22 cellular contexts compared by ENCODE assay signal in the genomic region with DNA sequence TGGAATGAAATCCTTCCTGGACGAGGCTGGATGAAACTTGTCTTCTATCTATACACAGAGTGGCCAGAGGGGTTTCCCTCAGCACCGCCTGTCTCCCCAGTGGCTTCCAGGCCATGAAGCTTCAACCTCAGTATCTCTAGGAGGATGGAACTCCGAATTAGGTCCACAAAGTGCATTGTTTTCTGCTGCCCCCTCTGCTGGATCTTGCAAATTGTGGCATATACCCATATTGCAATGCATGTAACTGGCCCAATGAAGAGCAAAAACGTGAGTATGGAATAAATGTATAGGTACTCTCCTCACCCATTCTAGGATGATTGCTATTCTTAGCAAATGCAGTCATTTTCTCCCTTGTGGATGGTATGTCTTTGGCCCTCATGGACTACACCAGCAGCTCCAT. TPM values are rescaled to one million over a fixed set of nuclear protein-coding genes. Genes with fewer than 3 reads are reported as not detected.
A peak's percentile ranks its signal among the peaks of the same experiment; 100 is the strongest.
DNase-seq lines count a peak whose midpoint lies in the region; ATAC-seq and TF ChIP-seq lines count a peak whose summit lies in the region.
"Had no signal": no experiment of that assay in that cellular context is flagged by ENCODE, and none has a peak within 500 bp of the region (broad histone marks: within the 10 kb centered on the region; RNA-seq: fewer than 3 reads in every experiment).

No MANE protein-coding gene starts in this region.

- H3K9me3 ChIP-seq in Panc1 (ENCODE audit: control insufficient read depth, insufficient read depth, low read depth, low read length), result no peaks in the 10 kb centered on the region
- no peaks in the 10 kb centered on the region for H3K9me3 ChIP-seq in stomach
- no peaks in the 10 kb centered on the region for H3K9me3 ChIP-seq in left lung
- no peaks in the 10 kb centered on the region for H3K9me3 ChIP-seq in tibial artery
- no peaks in the 10 kb centered on the region for H3K9me3 ChIP-seq in thyroid gland
- H3K9me3 ChIP-seq: BLaER1 treated with 17β-estradiol and CSF1 and Interleukin-3, amounts not matched to agents 10 nM and 100 nM; SJSA1 had no signal

- DNase-seq in GM12864 (ENCODE audit: low read depth) (no peak), GM13977 (ENCODE audit: low spot score) (no peak), Panc1 (ENCODE audit: low read depth, low spot score) (no peak), stomach (peak; percentile 3), left lung (no peak), tibial artery (no peak), thyroid gland (no peak)
- DNase-seq: CD8-positive, alpha-beta memory T cell; H7; HFFc6; KBM-7; NCI-H1048; NCI-H1436; NCI-H2029; NCI-H526 treated with DMSO at 0.1 percent for 48 hours; PC-9; SW 1271 had no signal

- H3K4me1 ChIP-seq in Panc1 (ENCODE audit: control insufficient read depth, insufficient read depth, low read length), result no peaks in the 10 kb centered on the region
- no peaks in the 10 kb centered on the region for H3K4me1 ChIP-seq in stomach
- no peaks in the 10 kb centered on the region for H3K4me1 ChIP-seq in left lung
- no peaks in the 10 kb centered on the region for H3K4me1 ChIP-seq in tibial artery
- H3K4me1 ChIP-seq in thyroid gland, result no peaks in the 10 kb centered on the region
- H3K4me1 ChIP-seq: SJSA1 had no signal

- H3K27ac ChIP-seq in Panc1 (ENCODE audit: low read length) (no peak overlapping the region), stomach (no peak overlapping the region), left lung (no peak overlapping the region), tibial artery (no peak overlapping the region), thyroid gland (no peak overlapping the region)
- H3K27ac ChIP-seq: BLaER1 treated with 17β-estradiol and CSF1 and Interleukin-3, amounts not matched to agents 10 nM and 100 nM; PC-9; SJSA1 had no signal

- POLR2A ChIA-PET in Panc1 (lab: Charles Lee), result no interaction called here

- CTCF ChIA-PET in Panc1 (lab: Charles Lee), result no interaction called here

- no peak for TF ChIP-seq POLR2A in stomach (IDR thresholded peaks at IDR 0.05)
- no peak for TF ChIP-seq POLR2A in thyroid gland (IDR thresholded peaks at IDR 0.05)

- no peak for TF ChIP-seq EP300 in stomach (IDR thresholded peaks at IDR 0.05)

- WGBS in stomach, 5 donors, result 47 to 66% (median 49%) methylated on average over 4 of the region's 4 CpGs
- 47 to 54% methylated on average over 4 of the region's 4 CpGs for WGBS in thyroid gland, 2 donors

- TF ChIP-seq CTCF in GM12864 (IDR thresholded peaks at IDR 0.05; ENCODE audit: low read depth, low read length, missing control alignments) (peak; percentile 22), GM13977 (IDR thresholded peaks at IDR 0.05; ENCODE audit: extremely low read depth, insufficient read depth, missing control alignments) (peak; percentile 25), Panc1 (IDR thresholded peaks at IDR 0.05) (peak; percentile 18; the same call in 1 of the 2 replicates), stomach (IDR thresholded peaks at IDR 0.05) (no peak), left lung (IDR thresholded peaks at IDR 0.05) (no peak), tibial artery (IDR thresholded peaks at IDR 0.05) (no peak), thyroid gland (IDR thresholded peaks at IDR 0.05) (no peak)

- in situ Hi-C loops in GM13977 (cut with MboI; ENCODE audit: low pct_unique_long_range_greater_than_20kb, low sequenced_read_pairs, unreplicated experiment), result no loop called here
- in situ Hi-C loops in Panc1 (cut with HindIII; ENCODE audit: low pct_unique_long_range_greater_than_20kb, low sequenced_read_pairs), result no loop called here

- no peaks in the 10 kb centered on the region for H3K36me3 ChIP-seq in Panc1 (ENCODE audit: control insufficient read depth, insufficient read depth, low read length)
- H3K36me3 ChIP-seq in stomach, result no peaks in the 10 kb centered on the region
- H3K36me3 ChIP-seq in left lung, result no peaks in the 10 kb centered on the region
- no peaks in the 10 kb centered on the region for H3K36me3 ChIP-seq in tibial artery
- H3K36me3 ChIP-seq in thyroid gland, result no peaks in the 10 kb centered on the region
- H3K36me3 ChIP-seq: BLaER1 treated with 17β-estradiol and CSF1 and Interleukin-3, amounts not matched to agents 10 nM and 100 nM; SJSA1 had no signal

- BruUV-seq in Panc1 (replicated peaks; lab: Mats Ljungman, UMichigan), result no TSS peak

- H3K4me3 ChIP-seq in GM12864 (ENCODE audit: low read depth, low read length) (no peak overlapping the region), Panc1 (ENCODE audit: low read depth in 2 of 2, low read length in 2 of 2) (no peak overlapping the region), stomach (no peak overlapping the region), left lung (no peak overlapping the region), tibial artery (no peak overlapping the region), thyroid gland (replicated peaks in 1 of 3) (no peak overlapping the region)
- H3K4me3 ChIP-seq: BLaER1 treated with 17β-estradiol and CSF1 and Interleukin-3, amounts not matched to agents 10 nM and 100 nM; PC-9; SJSA1 had no signal

- H3K27me3 ChIP-seq in Panc1 (ENCODE audit: control insufficient read depth, insufficient read depth, low read length) (peaks cover 13% of the 10 kb centered on the region), stomach (peaks cover 0 to 16% (median 4%) of the 10 kb centered on the region in 3 donors), left lung (peaks cover 0 to 20% of the 10 kb centered on the region in 2 donors), tibial artery (no peaks in the 10 kb centered on the region), thyroid gland (no peaks in the 10 kb centered on the region)
- H3K27me3 ChIP-seq: BLaER1 treated with 17β-estradiol and CSF1 and Interleukin-3, amounts not matched to agents 10 nM and 100 nM had no signal

- ATAC-seq in Panc1 (no peak), left lung (no peak)
- ATAC-seq: HepG2 had no signal

- intact Hi-C loops in Panc1 (cut with micrococcal nuclease; ENCODE audit: unreplicated experiment) (no loop called here), stomach (cut with DNase I; ENCODE audit: low total_unique reads) (no loop called here), left lung (cut with DNase I) (no loop called here), tibial artery (cut with DNase I; ENCODE audit: low total_unique reads) (no loop called here), thyroid gland (cut with DNase I) (no loop called here)

RNA-seq across cellular contexts. Expression of a gene that starts 14.7 kb away (rescaled TPM):
- total RNA-seq in Panc1 (2021; ENCODE audit: unreplicated experiment) (not detected), stomach (10 to 100 TPM in 1 of 5 donors, under 1 TPM in 2, not detected in 2; 0.73 to 12.2 (median 0.87) TPM), left lung (10 to 100 TPM; 16.5 to 44.4 TPM), thyroid gland (1 to 10 TPM; 2.7 to 6.2 (median 3.7) TPM)
- not detected for polyA plus RNA-seq in Panc1 (2012; ENCODE audit: insufficient read length)
- 1 to 10 TPM in 1 of 3 donors, under 1 TPM in 2; 0.61 to 1.8 (median 0.95) TPM for polyA plus RNA-seq in stomach
- total RNA-seq: H7, HepG2, HFFc6, M059J, PC-9, SJSA1 had no signal
- polyA plus RNA-seq: CD8-positive, alpha-beta memory T cell; HepG2 had no signal

RNA-seq across cellular contexts. Expression of a gene that starts 17.8 kb away (rescaled TPM):
- total RNA-seq in Panc1 (2021; ENCODE audit: unreplicated experiment) (0.08 TPM), stomach (10 to 100 TPM in 1 of 5 donors, 1 to 10 TPM in 2, under 1 TPM in 1, not detected in 1; 0.37 to 50.8 (median 2.7) TPM), left lung (10 to 100 TPM; 10.9 to 47.3 TPM), thyroid gland (1 to 10 TPM in 1 of 4 donors, under 1 TPM in 3; 0.13 to 1.5 (median 0.44) TPM)
- not detected for polyA plus RNA-seq in Panc1 (2012; ENCODE audit: insufficient read length)
- polyA plus RNA-seq in stomach, result 1 to 10 TPM in 2 of 3 donors, under 1 TPM in 1; 0.63 to 2.0 (median 1.2) TPM
- total RNA-seq: H7, HepG2, HFFc6, M059J, PC-9, SJSA1 had no signal
- polyA plus RNA-seq: HepG2 had no signal

RNA-seq across cellular contexts. Expression of a gene that starts 54.7 kb away (rescaled TPM):
- total RNA-seq in Panc1 (2021; ENCODE audit: unreplicated experiment), result not detected
- not detected for polyA plus RNA-seq in Panc1 (2012; ENCODE audit: insufficient read length)
- total RNA-seq in stomach, result not detected
- polyA plus RNA-seq in stomach, result under 1 TPM; 0.25 to 0.62 (median 0.31) TPM
- total RNA-seq in left lung, result 10 to 100 TPM in 1 of 2 donors, 1 to 10 TPM in 1; 1.8 to 13.5 TPM
- total RNA-seq in thyroid gland, result under 1 TPM in 1 of 4 donors, not detected in 3; 0.54 TPM
- total RNA-seq: CD8-positive, alpha-beta memory T cell; H7; HepG2; HFFc6; M059J; PC-9; SJSA1; T-helper 2 cell treated with Interferon-gamma antibody and Interleukin-4, amounts not matched to agents 100 ng/mL and 5 ng/mL, for 36 hours had no signal
- polyA plus RNA-seq: CD8-positive, alpha-beta memory T cell; HepG2 had no signal

Comparison
In these comparisons a context has a peak if more than half of its experiments do, and no peak if none do; other contexts are left out.
1. CTCF ChIP-seq: peak in GM12864 (single experiment), GM13977 (single experiment) and Panc1 (single experiment); none in stomach (0 of 7), left lung (0 of 2), tibial artery (0 of 2) and thyroid gland (0 of 6).